In genomic region chr17:17509601-17510425, GRCh38 we compare ENCODE assay signal across 1 cellular context.
TF ChIP-seq lines count a peak whose summit lies in the region.

No MANE protein-coding gene starts in this region.

TF ChIP-seq in K562, 482 proteins besides CTCF, POLR2A, EP300 and RAD21:
- TF ChIP-seq ZNF316 (IDR thresholded peaks at IDR 0.05) (0 out of 2 replicates have a peak, but pooled peaks have one; percentile 21), ZNF282 (CRISPR knock-in tag; IDR thresholded peaks at IDR 0.05) (no peak)
